In the genomic region with DNA sequence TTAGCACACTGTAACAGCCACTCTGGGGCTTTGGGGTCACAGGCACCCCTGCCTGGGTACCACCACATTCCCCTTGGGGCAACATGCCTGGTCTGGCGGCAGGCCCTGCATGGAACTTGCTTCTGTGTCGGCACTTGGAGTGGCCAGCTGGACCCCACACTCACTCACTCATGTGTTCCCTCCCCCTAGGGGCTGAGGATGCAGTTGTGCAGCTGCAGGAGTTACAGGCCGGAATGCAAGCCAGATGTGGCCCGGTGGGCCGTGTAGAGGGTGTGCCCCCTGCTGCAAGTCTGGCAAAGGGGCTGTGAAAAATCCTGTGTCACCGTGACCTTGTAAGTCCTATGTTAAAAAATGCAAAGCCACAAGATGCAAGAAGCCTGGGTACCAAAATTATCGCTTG, we compare ENCODE assay signal across 31 cellular contexts. TPM values are rescaled to one million over a fixed set of nuclear protein-coding genes. Genes with fewer than 3 reads are reported as not detected.
"Had no signal": no experiment of that assay in that cellular context is flagged by ENCODE, and none has a peak within 500 bp of the region (broad histone marks: within the 10 kb centered on the region; RNA-seq: fewer than 3 reads in every experiment).

No MANE protein-coding gene starts in this region.

- H3K9me3 ChIP-seq: mucosa of descending colon, vagina had no signal

- H3K36me3 ChIP-seq: vagina had no signal

- DNase-seq: activated CD4-positive, alpha-beta T cell treated with anti-CD3 and anti-CD28 coated beads, Interleukin-2, amount 10 ng/mL, durations not matched to agents 7 days and 5 days; activated CD8-positive, alpha-beta T cell treated with anti-CD3 and anti-CD28 coated beads for 36 hours; activated gamma-delta T cell treated with Interleukin-2 at 50 U/mL for 16 hours; activated T-cell treated with anti-CD3 and anti-CD28 coated beads, Interleukin-2, amount 50 U/mL, for 1 hour; aorta; dermis blood vessel endothelial cell; effector memory CD4-positive, alpha-beta T cell; glutamatergic neuron; hypothalamus; left cardiac atrium; mucosa of descending colon; nephron progenitor cell; small intestine; stimulated activated CD4-positive, alpha-beta T cell treated with anti-CD3 and anti-CD28 coated beads, Interleukin-15, amount 100 ng/mL, for 24 hours; stimulated activated CD4-positive, alpha-beta T cell treated with anti-CD3 and anti-CD28 coated beads, Interleukin-2, amount 100 ng/mL, for 48 hours; stimulated activated CD8-positive, alpha-beta memory T cell treated with anti-CD3 and anti-CD28 coated beads, Interleukin-4, amount 100 ng/mL, for 48 hours; stimulated activated naive B cell treated with anti-CD40 and anti-IgM and Interleukin-4, amounts not matched to agents 10 μg/mL and 1 μg/mL and 100 μg/mL, for 72 hours; T-helper 17 cell had no signal

- H3K4me1 ChIP-seq: vagina had no signal

- ATAC-seq: activated CD8-positive, alpha-beta T cell treated with anti-CD3 and anti-CD28 coated beads for 36 hours; esophagus mucosa; left cardiac atrium; mucosa of descending colon; sciatic nerve; stimulated activated naive B cell treated with anti-CD40 and anti-IgM and Interleukin-4, amounts not matched to agents 10 μg/mL and 1 μg/mL and 100 μg/mL, for 72 hours; T-helper 17 cell had no signal

- H3K27me3 ChIP-seq: vagina had no signal

- H3K4me3 ChIP-seq: mucosa of descending colon, vagina had no signal

- FAIRE-seq: frontal cortex, islet of Langerhans, small intestine had no signal

- H3K27ac ChIP-seq: vagina had no signal

RNA-seq across cellular contexts. Expression of a gene that starts 34.2 kb away (rescaled TPM):
- total RNA-seq: activated CD4-positive, alpha-beta T cell treated with anti-CD3 and anti-CD28 coated beads, Interleukin-2, amount 10 ng/mL, durations not matched to agents 7 days and 5 days; activated CD8-positive, alpha-beta T cell treated with anti-CD3 and anti-CD28 coated beads for 36 hours; aorta; cardiac septum; dermis blood vessel endothelial cell; endothelial cell of umbilical vein; esophagus mucosa; frontal cortex; left cardiac atrium; liver; mucosa of descending colon; omental fat pad; posterior vena cava; renal cortical epithelial cell; sciatic nerve; T-helper 17 cell; temporal lobe; vagina had no signal
- polyA plus RNA-seq: adipose tissue, aorta, endothelial cell of umbilical vein, liver, small intestine had no signal
